9 cellular contexts compared by ENCODE assay signal in the genomic region with DNA sequence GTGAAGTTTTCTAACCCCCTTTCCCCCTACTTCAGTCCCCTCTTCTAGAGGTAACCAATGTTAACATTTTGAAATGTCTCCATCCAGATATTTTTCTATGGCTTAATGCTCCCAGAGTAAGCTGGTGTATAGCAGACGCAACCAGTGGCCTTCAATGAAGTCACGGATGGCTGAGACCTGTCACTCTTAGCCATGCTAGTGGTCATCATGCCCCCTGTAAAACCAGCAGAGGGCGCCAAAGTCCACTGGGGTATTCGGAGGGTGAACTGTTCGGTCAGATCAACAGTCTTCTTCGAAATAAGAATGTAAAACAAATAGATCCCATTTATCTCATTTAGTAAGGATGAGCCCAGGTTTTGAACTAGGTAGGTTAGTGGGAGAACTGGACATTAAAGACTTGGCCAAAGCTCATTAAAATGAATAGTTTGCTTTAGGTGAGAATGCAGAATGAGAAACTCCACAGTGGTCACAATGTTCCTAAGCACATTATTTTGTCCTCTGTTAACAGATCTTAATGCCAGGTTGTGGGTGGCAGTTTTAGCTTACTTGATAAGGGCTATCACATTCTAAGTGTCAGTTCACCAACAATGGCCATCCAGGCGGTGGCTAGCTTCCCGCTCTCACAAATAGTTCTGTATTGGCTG. TPM values are rescaled to one million over a fixed set of nuclear protein-coding genes. Genes with fewer than 3 reads are reported as not detected.
DNase-seq lines count a peak whose midpoint lies in the region; ATAC-seq and TF ChIP-seq lines count a peak whose summit lies in the region.
"Had no signal": no experiment of that assay in that cellular context is flagged by ENCODE, and none has a peak within 500 bp of the region (broad histone marks: within the 10 kb centered on the region; RNA-seq: fewer than 3 reads in every experiment).

No MANE protein-coding gene starts in this region.

- intact Hi-C loops in lower leg skin (cut with DNase I; ENCODE audit: low total_unique reads) = no loop called here

- peak; percentile 22 for DNase-seq in CMK (ENCODE audit: low read depth)
- DNase-seq in NCI-H2107 (lab: John Stamatoyannopoulos, UW) = peak; percentile 15
- peak; percentile 55 to 68 for DNase-seq in activated CD4-positive, alpha-beta T cell treated with anti-CD3 and anti-CD28 coated beads, Interleukin-2, amount 50 U/mL, for 48 hours
- peak; percentile 45 for DNase-seq in germinal center (ENCODE audit: low spot score)
- peak; percentile 65 for DNase-seq in stimulated activated CD4-positive, alpha-beta T cell treated with anti-CD3 and anti-CD28 coated beads, Interleukin-15, amount 100 ng/mL, for 24 hours
- DNase-seq in lower leg skin (ENCODE audit: low spot score in 2 of 2) = no peak

- no peak overlapping the region for H3K4me3 ChIP-seq in lower leg skin (ENCODE audit: low read depth, poor library complexity, severe bottlenecking)

- TF ChIP-seq CTCF in lower leg skin (IDR thresholded peaks at IDR 0.05) = no peak

- no peak for TF ChIP-seq POLR2A in lower leg skin (IDR thresholded peaks at IDR 0.05)

- 62 to 68% methylated on average over 8 of the region's 8 CpGs for whole genome bisulfite sequencing in lower leg skin, 2 donors

- peak; percentile 89 for ATAC-seq in GM18861 (IDR thresholded peaks at IDR 0.05; ENCODE audit: unreplicated experiment)
- peak; percentile 88 for ATAC-seq in HG03039 (IDR thresholded peaks at IDR 0.05; ENCODE audit: unreplicated experiment)

RNA-seq across cellular contexts. Expression of a gene that starts 8.6 kb away (rescaled TPM):
- 1 to 10 TPM in 1 of 4 donors, under 1 TPM in 1, not detected in 2; 0.15 to 1.1 TPM for total RNA-seq in lower leg skin
- total RNA-seq: T-helper 1 cell treated with Interleukin-12 subunit alpha and Interleukin-12 subunit beta and Interleukin-4 antibody, amounts not matched to agents 30 ng/mL and 1 ng/mL, for 36 hours had no signal

RNA-seq across cellular contexts. Expression of a gene that starts 27.8 kb away (rescaled TPM):
- total RNA-seq in lower leg skin = 1 to 10 TPM in 1 of 4 donors, under 1 TPM in 3; 0.20 to 1.7 (median 0.26) TPM
- total RNA-seq: T-helper 1 cell treated with Interleukin-12 subunit alpha and Interleukin-12 subunit beta and Interleukin-4 antibody, amounts not matched to agents 30 ng/mL and 1 ng/mL, for 36 hours had no signal

RNA-seq across cellular contexts. Expression of a gene that starts 47.1 kb away (rescaled TPM):
- total RNA-seq in lower leg skin = not detected
- total RNA-seq: T-helper 1 cell treated with Interleukin-12 subunit alpha and Interleukin-12 subunit beta and Interleukin-4 antibody, amounts not matched to agents 30 ng/mL and 1 ng/mL, for 36 hours had no signal

Comparison
In these comparisons a context has a peak if more than half of its experiments do, and no peak if none do; other contexts are left out.
1. DNase-seq: peak in CMK (single experiment), NCI-H2107 (single experiment), activated CD4-positive, alpha-beta T cell treated with anti-CD3 and anti-CD28 coated beads, Interleukin-2, amount 50 U/mL, for 48 hours (2 of 2), germinal center (single experiment) and stimulated activated CD4-positive, alpha-beta T cell treated with anti-CD3 and anti-CD28 coated beads, Interleukin-15, amount 100 ng/mL, for 24 hours (single experiment); none in lower leg skin (0 of 2).